ENCODE assay signal across 8 cellular contexts in the genomic region with DNA sequence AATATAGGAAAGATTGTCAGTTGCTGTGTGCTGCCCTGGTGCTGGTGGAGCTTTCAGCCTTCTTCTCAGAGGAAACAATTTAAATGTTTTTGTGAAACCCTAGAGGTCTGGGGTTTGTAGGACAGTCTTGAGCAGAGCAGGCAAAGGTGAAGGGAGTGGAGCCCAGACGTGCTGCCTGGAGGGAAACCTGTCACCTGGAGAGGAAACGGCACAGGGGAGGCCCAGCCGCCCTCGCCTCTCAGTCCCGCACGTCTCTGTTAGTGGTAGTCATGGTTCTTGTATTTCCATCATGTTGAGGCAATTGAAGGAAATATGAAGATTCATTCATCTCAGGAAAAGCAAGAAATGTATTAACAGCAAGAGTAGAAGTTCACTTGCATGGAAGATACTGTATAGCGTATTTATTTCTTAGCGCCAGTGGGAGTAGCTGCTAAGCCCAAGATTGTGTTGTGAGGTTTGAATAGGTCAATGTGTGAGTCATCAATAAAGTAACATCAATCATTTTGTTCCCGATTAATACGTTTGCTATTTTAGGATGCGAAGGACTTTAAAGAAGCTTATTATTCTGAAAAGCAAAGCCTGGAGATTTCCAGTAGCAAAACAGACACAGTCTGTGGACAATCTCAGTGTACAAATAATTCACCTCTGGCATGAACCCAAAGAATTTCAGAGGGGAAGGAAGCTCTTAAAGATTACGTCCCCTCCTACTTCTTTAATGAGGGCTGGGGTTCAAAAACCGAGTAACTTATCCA.
DNase-seq lines count a peak whose midpoint lies in the region; ATAC-seq, FAIRE-seq and TF ChIP-seq lines count a peak whose summit lies in the region.

No MANE protein-coding gene starts in this region.

- WGBS in spleen, 5 donors = 24 to 34% (median 31%) methylated on average over 13 of the region's 13 CpGs

- H3K9me3 Mint-ChIP-seq in T-helper 1 cell treated with Interleukin-12 subunit alpha and Interleukin-12 subunit beta and Interleukin-4 antibody, amounts not matched to agents 30 μg/mL and 1 μg/mL, for 36 hours = no peaks in the 10 kb centered on the region
- H3K9me3 Mint-ChIP-seq in effector memory CD8-positive, alpha-beta T cell = no peaks in the 10 kb centered on the region
- H3K9me3 Mint-ChIP-seq in nephron progenitor cell = no peaks in the 10 kb centered on the region

- H3K36me3 Mint-ChIP-seq in T-helper 1 cell treated with Interleukin-12 subunit alpha and Interleukin-12 subunit beta and Interleukin-4 antibody, amounts not matched to agents 30 μg/mL and 1 μg/mL, for 36 hours (ENCODE audit: low read depth) = peaks cover 20% of the 10 kb centered on the region
- H3K36me3 Mint-ChIP-seq in effector memory CD8-positive, alpha-beta T cell (ENCODE audit: insufficient read depth) = peaks cover 87% of the 10 kb centered on the region
- H3K36me3 Mint-ChIP-seq in nephron progenitor cell (ENCODE audit: low read depth) = no peaks in the 10 kb centered on the region

- no peaks in the 10 kb centered on the region for H3K9me3 ChIP-seq in spleen

- peak overlapping the region; percentile 97 for H3K4me3 Mint-ChIP-seq in T-helper 1 cell treated with Interleukin-12 subunit alpha and Interleukin-12 subunit beta and Interleukin-4 antibody, amounts not matched to agents 30 μg/mL and 1 μg/mL, for 36 hours
- peak overlapping the region; percentile 91 to 99 for H3K4me3 Mint-ChIP-seq in effector memory CD8-positive, alpha-beta T cell
- no peak overlapping the region for H3K4me3 Mint-ChIP-seq in nephron progenitor cell

- peaks cover 92 to 100% (median 98%) of the 10 kb centered on the region in 6 donors for H3K4me1 ChIP-seq in spleen

- peak; percentile 70 for FAIRE-seq in GM12892 (lab: Jason Lieb, UNC)

- TF ChIP-seq CTCF in spleen (IDR thresholded peaks at IDR 0.05 in 8 of 11, conservative IDR thresholded peaks at IDR 0.05 in 3 of 11) (no peak), nephron progenitor cell (IDR thresholded peaks at IDR 0.05) (no peak)

- peaks cover 79% of the 10 kb centered on the region for H3K4me1 Mint-ChIP-seq in T-helper 1 cell treated with Interleukin-12 subunit alpha and Interleukin-12 subunit beta and Interleukin-4 antibody, amounts not matched to agents 30 μg/mL and 1 μg/mL, for 36 hours (ENCODE audit: low read depth)
- peaks cover 87 to 92% of the 10 kb centered on the region in 2 donors for H3K4me1 Mint-ChIP-seq in effector memory CD8-positive, alpha-beta T cell (ENCODE audit: low read depth in 2 of 2)
- H3K4me1 Mint-ChIP-seq in nephron progenitor cell = peaks cover 97% of the 10 kb centered on the region

- peak overlapping the region; percentile 49 to 100 (median 98) for H3K27ac ChIP-seq in spleen

- H3K27me3 ChIP-seq in spleen (replicated peaks in 1 of 7) = no peaks in the 10 kb centered on the region

- H3K36me3 ChIP-seq in spleen = no peaks in the 10 kb centered on the region

- ATAC-seq in effector memory CD8-positive, alpha-beta T cell (replicated peaks) = peak; percentile 15
- no peak for ATAC-seq in GM19467 (IDR thresholded peaks at IDR 0.05; ENCODE audit: unreplicated experiment)

- H3K4me3 ChIP-seq in spleen = peak overlapping the region in 2 of 8 donors; percentile 1 to 37

- DNase-seq in GM12892 (ENCODE audit: insufficient read length) (no peak), spleen (peak; percentile 80), medulla oblongata (ENCODE audit: extremely low spot score) (no peak), NCI-H748 treated with DMSO at 0.1 percent for 48 hours (lab: John Stamatoyannopoulos, UW) (no peak), nephron progenitor cell (no peak)
- no peak for DNase-seq in effector memory CD8-positive, alpha-beta T cell

- TF ChIP-seq POLR2A in GM12892 (IDR thresholded peaks at IDR 0.05; ENCODE audit: low read depth, low read length) (no peak), spleen (IDR thresholded peaks at IDR 0.05) (no peak)

- H3K27me3 Mint-ChIP-seq in T-helper 1 cell treated with Interleukin-12 subunit alpha and Interleukin-12 subunit beta and Interleukin-4 antibody, amounts not matched to agents 30 μg/mL and 1 μg/mL, for 36 hours (ENCODE audit: low read depth) = no peaks in the 10 kb centered on the region
- H3K27me3 Mint-ChIP-seq in effector memory CD8-positive, alpha-beta T cell = no peaks in the 10 kb centered on the region
- peaks cover 15% of the 10 kb centered on the region for H3K27me3 Mint-ChIP-seq in nephron progenitor cell (ENCODE audit: low read depth, poor library complexity)

- intact Hi-C loops in spleen (cut with DNase I; ENCODE audit: low total_unique reads) = no loop called here

- peak overlapping the region; percentile 88 for H3K27ac Mint-ChIP-seq in T-helper 1 cell treated with Interleukin-12 subunit alpha and Interleukin-12 subunit beta and Interleukin-4 antibody, amounts not matched to agents 30 μg/mL and 1 μg/mL, for 36 hours
- peak overlapping the region; percentile 90 for H3K27ac Mint-ChIP-seq in effector memory CD8-positive, alpha-beta T cell
- no peak overlapping the region for H3K27ac Mint-ChIP-seq in nephron progenitor cell
